Comparison of ENCODE assay signal across 20 cellular contexts in genomic region chr2:53210538-53210937, GRCh38.
DNase-seq lines count a peak whose midpoint lies in the region; ATAC-seq and TF ChIP-seq lines count a peak whose summit lies in the region.
"Had no signal": no experiment of that assay in that cellular context is flagged by ENCODE, and none has a peak within 500 bp of the region (broad histone marks: within the 10 kb centered on the region; RNA-seq: fewer than 3 reads in every experiment).

No MANE protein-coding gene starts in this region.

- peak; percentile 39 for TF ChIP-seq CTCF in DND-41 (IDR thresholded peaks at IDR 0.05; ENCODE audit: borderline replicate concordance, extremely low read depth, low read length, poor library complexity, severe bottlenecking)
- TF ChIP-seq CTCF in CD8-positive, alpha-beta T cell (IDR thresholded peaks at IDR 0.05), result no peak
- TF ChIP-seq CTCF in breast epithelium (IDR thresholded peaks at IDR 0.05), result no peak
- TF ChIP-seq CTCF in RWPE1 (conservative IDR thresholded peaks at IDR 0.05; ENCODE audit: low read depth), result no peak

- no peaks in the 10 kb centered on the region for H3K4me1 Mint-ChIP-seq in CD8-positive, alpha-beta T cell (ENCODE audit: low read depth)
- H3K4me1 Mint-ChIP-seq: activated CD8-positive, alpha-beta memory T cell treated with anti-CD3 and anti-CD28 coated beads, Interleukin-2, amount 10 ng/mL, durations not matched to agents 7 days and 5 days; nephron had no signal

- H3K36me3 ChIP-seq in DND-41 (ENCODE audit: insufficient read depth, low read length) (no peaks in the 10 kb centered on the region), breast epithelium (no peaks in the 10 kb centered on the region)
- H3K36me3 ChIP-seq in CD8-positive, alpha-beta T cell (ENCODE audit: insufficient read depth, low read length), result no peaks in the 10 kb centered on the region
- H3K36me3 ChIP-seq: stomach had no signal

- POLR2A ChIA-PET in CD8-positive, alpha-beta T cell (lab: Charles Lee), result no interaction called here
- POLR2A ChIA-PET in RWPE1 (lab: Yijun Ruan, JAX; ENCODE audit: low non-redundant PET), result no interaction called here

- H3K4me3 ChIP-seq in DND-41 (ENCODE audit: low read depth in 1 of 2, low read length in 2 of 2) (no peak overlapping the region), breast epithelium (no peak overlapping the region)
- no peak overlapping the region for H3K4me3 ChIP-seq in CD8-positive, alpha-beta T cell (ENCODE audit: low read depth, low read length)
- H3K4me3 ChIP-seq: hepatocyte, stomach had no signal

- H3K79me2 ChIP-seq in DND-41 (ENCODE audit: insufficient read depth, low read length), result no peaks in the 10 kb centered on the region
- H3K79me2 ChIP-seq: hepatocyte had no signal

- ATAC-seq in DND-41 (ENCODE audit: insufficient read depth, low read depth) (no peak), SK-N-SH treated with all-trans-retinoic acid at 6 μM for 48 hours (peak; percentile 40; the same call in 1 of the 3 replicates)
- no peak for ATAC-seq in CD8-positive, alpha-beta T cell
- ATAC-seq: activated CD8-positive, alpha-beta memory T cell treated with anti-CD3 and anti-CD28 coated beads, Interleukin-2, amount 10 ng/mL, durations not matched to agents 7 days and 5 days had no signal

- H3K27me3 Mint-ChIP-seq in CD8-positive, alpha-beta T cell (ENCODE audit: low read depth), result no peaks in the 10 kb centered on the region
- H3K27me3 Mint-ChIP-seq: activated CD8-positive, alpha-beta memory T cell treated with anti-CD3 and anti-CD28 coated beads, Interleukin-2, amount 10 ng/mL, durations not matched to agents 7 days and 5 days; CD4-positive, alpha-beta T cell had no signal

- no peaks in the 10 kb centered on the region for H4K20me1 ChIP-seq in DND-41 (ENCODE audit: insufficient read depth, low read length)

- intact Hi-C loops in CD8-positive, alpha-beta T cell (cut with DNase I, micrococcal nuclease), result no loop called here
- intact Hi-C loops in breast epithelium (cut with DNase I; ENCODE audit: low total_unique reads), result no loop called here

- H3K9ac ChIP-seq in DND-41 (ENCODE audit: low read depth, low read length), result no peak overlapping the region

- no peak for TF ChIP-seq POLR2A in breast epithelium (IDR thresholded peaks at IDR 0.05)

- no peaks in the 10 kb centered on the region for H3K27me3 ChIP-seq in DND-41 (ENCODE audit: insufficient read depth, low read length, poor library complexity)
- no peaks in the 10 kb centered on the region for H3K27me3 ChIP-seq in CD8-positive, alpha-beta T cell (ENCODE audit: insufficient read depth, low read length)
- no peaks in the 10 kb centered on the region for H3K27me3 ChIP-seq in breast epithelium
- H3K27me3 ChIP-seq: hepatocyte, stomach had no signal

- DNase-seq in DND-41 (no peak), HT-29 (ENCODE audit: low spot score) (peak; percentile 27), islet precursor cell (peak; percentile 52), AG20443 (ENCODE audit: low spot score) (no peak), breast epithelium (ENCODE audit: low spot score in 2 of 2) (no peak), RWPE1 (ENCODE audit: low spot score) (no peak)
- DNase-seq in CD8-positive, alpha-beta T cell, result no peak
- DNase-seq: activated CD8-positive, alpha-beta memory T cell treated with anti-CD3 and anti-CD28 coated beads, Interleukin-2, amount 10 ng/mL, durations not matched to agents 7 days and 5 days; activated naive CD4-positive, alpha-beta T cell treated with anti-CD3 and anti-CD28 coated beads for 36 hours; CD4-positive, alpha-beta T cell; cerebellar nuclear complex; left ventricle myocardium superior; MV-4-11; SIG-M5; stomach had no signal

- CTCF ChIA-PET in CD8-positive, alpha-beta T cell (lab: Charles Lee), result no interaction called here
- CTCF ChIA-PET in RWPE1 (lab: Yijun Ruan, JAX), result interaction anchor here (0.7 kb wide), 1 partner anchor 1257 kb away, joined by 3 read pairs; no protein-coding TSS in a partner anchor

- no peaks in the 10 kb centered on the region for H3K36me3 Mint-ChIP-seq in CD8-positive, alpha-beta T cell
- H3K36me3 Mint-ChIP-seq: activated CD8-positive, alpha-beta memory T cell treated with anti-CD3 and anti-CD28 coated beads, Interleukin-2, amount 10 ng/mL, durations not matched to agents 7 days and 5 days had no signal

- no peak overlapping the region for H3K27ac ChIP-seq in DND-41 (ENCODE audit: low read length)
- H3K27ac ChIP-seq in CD8-positive, alpha-beta T cell (ENCODE audit: low read depth, low read length), result no peak overlapping the region
- H3K27ac ChIP-seq in breast epithelium, result no peak overlapping the region
- no peak overlapping the region for H3K27ac ChIP-seq in RWPE1
- H3K27ac ChIP-seq: epithelial cell of prostate, hepatocyte, stomach, VCaP had no signal

- no peak overlapping the region for H3K4me3 Mint-ChIP-seq in CD8-positive, alpha-beta T cell
- H3K4me3 Mint-ChIP-seq: activated CD8-positive, alpha-beta memory T cell treated with anti-CD3 and anti-CD28 coated beads, Interleukin-2, amount 10 ng/mL, durations not matched to agents 7 days and 5 days; activated naive CD4-positive, alpha-beta T cell treated with anti-CD3 and anti-CD28 coated beads for 36 hours; CD4-positive, alpha-beta T cell; nephron had no signal

- no peak overlapping the region for H2AFZ ChIP-seq in DND-41 (ENCODE audit: low read depth, low read length)
- H2AFZ ChIP-seq: hepatocyte had no signal

- no peak overlapping the region for H3K4me2 ChIP-seq in DND-41 (ENCODE audit: insufficient read depth, low read length)
- H3K4me2 ChIP-seq: hepatocyte had no signal

- H3K27ac Mint-ChIP-seq in CD8-positive, alpha-beta T cell, result no peak overlapping the region
- H3K27ac Mint-ChIP-seq: activated CD8-positive, alpha-beta memory T cell treated with anti-CD3 and anti-CD28 coated beads, Interleukin-2, amount 10 ng/mL, durations not matched to agents 7 days and 5 days; activated naive CD4-positive, alpha-beta T cell treated with anti-CD3 and anti-CD28 coated beads for 36 hours; CD4-positive, alpha-beta T cell; nephron had no signal

- H3K9me3 Mint-ChIP-seq in CD8-positive, alpha-beta T cell, result peaks cover 7% of the 10 kb centered on the region

- H3K4me1 ChIP-seq in DND-41 (ENCODE audit: insufficient read depth, low read length) (no peaks in the 10 kb centered on the region), breast epithelium (no peaks in the 10 kb centered on the region)
- H3K4me1 ChIP-seq in CD8-positive, alpha-beta T cell (ENCODE audit: insufficient read depth, low read length), result no peaks in the 10 kb centered on the region
- H3K4me1 ChIP-seq: stomach had no signal

- H3K9me3 ChIP-seq in DND-41 (ENCODE audit: insufficient read depth, low read length, severe bottlenecking) (no peaks in the 10 kb centered on the region), breast epithelium (peaks cover 0 to 8% of the 10 kb centered on the region in 2 donors)
- H3K9me3 ChIP-seq in CD8-positive, alpha-beta T cell (ENCODE audit: low read length), result no peaks in the 10 kb centered on the region

TF ChIP-seq in SK-N-SH treated with all-trans-retinoic acid at 6 μM for 48 hours, 23 proteins besides CTCF, POLR2A, EP300 and RAD21:
- no peak for TF ChIP-seq ARNTL (CRISPR knock-in tag; IDR thresholded peaks at IDR 0.05; ENCODE audit: borderline replicate concordance, low read depth)

Comparison
In these comparisons a context has a peak if more than half of its experiments do, and no peak if none do; other contexts are left out.
1. DNase-seq: peak in HT-29 (single experiment) and islet precursor cell (single experiment); none in DND-41 (single experiment), AG20443 (single experiment), CD8-positive, alpha-beta T cell (0 of 7), breast epithelium (0 of 2) and RWPE1 (single experiment).